1 cellular context compared by ENCODE assay signal in the genomic region with DNA sequence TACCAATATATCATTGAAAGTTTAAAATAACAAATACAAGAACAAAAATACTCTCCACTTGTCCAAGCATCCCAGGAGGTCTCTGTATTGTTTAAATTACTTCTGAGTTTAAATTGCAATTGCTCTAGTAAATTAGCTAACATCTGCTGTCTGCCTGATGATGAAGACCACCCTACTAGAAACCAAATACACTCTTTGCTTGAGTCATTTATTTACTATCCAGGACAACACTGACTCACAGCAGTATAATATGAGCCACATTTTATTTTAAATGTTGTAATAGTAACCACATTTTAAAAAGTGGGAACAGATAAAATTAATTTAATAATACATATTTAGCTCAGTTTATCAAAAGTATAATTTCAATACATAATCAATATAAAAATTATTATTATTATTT.
A peak's percentile ranks its signal among the peaks of the same experiment; 100 is the strongest.
TF ChIP-seq lines count a peak whose summit lies in the region.

No MANE protein-coding gene starts in this region.

TF ChIP-seq in IMR-90, 13 proteins besides CTCF, POLR2A, EP300 and RAD21:
- TF ChIP-seq FOS (IDR thresholded peaks at IDR 0.05; ENCODE audit: low read depth, low read length) (peak; percentile 60; the same call in 1 of the 2 replicates), CEBPB (IDR thresholded peaks at IDR 0.05; ENCODE audit: low read depth, low read length) (no peak)
